Comparison of ENCODE assay signal across 27 cellular contexts in genomic region chr22:40404251-40405177, GRCh38. TPM values are rescaled to one million over a fixed set of nuclear protein-coding genes. Genes with fewer than 3 reads are reported as not detected.
DNase-seq lines count a peak whose midpoint lies in the region; FAIRE-seq and TF ChIP-seq lines count a peak whose summit lies in the region.
"Had no signal": no experiment of that assay in that cellular context is flagged by ENCODE, and none has a peak within 500 bp of the region (broad histone marks: within the 10 kb centered on the region; RNA-seq: fewer than 3 reads in every experiment).

No MANE protein-coding gene starts in this region.

- no peak overlapping the region for H4K5ac ChIP-seq in H1 (ENCODE audit: insufficient read length, low read depth, low read length)

- H3K9me3 Mint-ChIP-seq in activated CD4-positive, alpha-beta T cell treated with anti-CD3 and anti-CD28 coated beads, Interleukin-2, amount 10 ng/mL, durations not matched to agents 7 days and 5 days, result no peaks in the 10 kb centered on the region
- no peaks in the 10 kb centered on the region for H3K9me3 Mint-ChIP-seq in activated CD4-positive, alpha-beta T cell treated with anti-CD3 and anti-CD28 coated beads, Interleukin-2, amount 10 ng/mL, durations not matched to agents 24 days and 14 days
- no peaks in the 10 kb centered on the region for H3K9me3 Mint-ChIP-seq in progenitor cell of endocrine pancreas (ENCODE audit: low read depth)
- H3K9me3 Mint-ChIP-seq: brain; effector memory CD8-positive, alpha-beta T cell; stimulated activated naive CD8-positive, alpha-beta T cell treated with anti-CD3 and anti-CD28 coated beads, Interleukin-15, Interleukin-2, amounts not matched to agents 100 ng/mL and 50 ng/mL, for 24 hours had no signal

- no peak overlapping the region for H2BK15ac ChIP-seq in H1 (ENCODE audit: low read length)

- intact Hi-C loops in activated CD4-positive, alpha-beta T cell treated with anti-CD3 and anti-CD28 coated beads, Interleukin-2, amount 10 ng/mL, durations not matched to agents 24 days and 14 days (cut with micrococcal nuclease), result no loop called here

- H3K23ac ChIP-seq in H1 (ENCODE audit: insufficient read length), result no peak overlapping the region

- CTCF ChIA-PET in activated CD4-positive, alpha-beta T cell treated with anti-CD3 and anti-CD28 coated beads, Interleukin-2, amount 10 ng/mL, durations not matched to agents 7 days and 5 days (lab: Charles Lee), result interaction anchor here (0.6 to 1.3 kb wide), 4 partner anchors 11 to 242 kb away, joined by 3 to 5 read pairs (median 4); no protein-coding TSS in a partner anchor
- CTCF ChIA-PET in H1 (lab: Charles Lee; ENCODE audit: partially characterized antibody), result interaction anchor here (1.0 to 1.5 kb wide), 4 partner anchors 12 to 32 kb away, joined by 3 to 4 read pairs (median 3); no protein-coding TSS in a partner anchor

- no peak overlapping the region for H2BK120ac ChIP-seq in H1 (replicated peaks; ENCODE audit: low read depth, low read length)

- TF ChIP-seq RAD21 in H1 (IDR thresholded peaks at IDR 0.05 in 1 of 2, conservative IDR thresholded peaks at IDR 0.05 in 1 of 2; ENCODE audit: low read depth in 2 of 2, low read length in 2 of 2), result no peak

- peaks cover 42% of the 10 kb centered on the region for H3K4me1 Mint-ChIP-seq in activated CD4-positive, alpha-beta T cell treated with anti-CD3 and anti-CD28 coated beads, Interleukin-2, amount 10 ng/mL, durations not matched to agents 7 days and 5 days
- H3K4me1 Mint-ChIP-seq in activated CD4-positive, alpha-beta T cell treated with anti-CD3 and anti-CD28 coated beads, Interleukin-2, amount 10 ng/mL, durations not matched to agents 24 days and 14 days, result peaks cover 34% of the 10 kb centered on the region
- H3K4me1 Mint-ChIP-seq in progenitor cell of endocrine pancreas (ENCODE audit: low read depth), result no peaks in the 10 kb centered on the region

- H3K9ac ChIP-seq in OCI-LY1 (ENCODE audit: low read length) (no peak overlapping the region), H1 (replicated peaks in 1 of 4; ENCODE audit: extremely low read depth in 1 of 4, low read depth in 3 of 4, low read length in 3 of 4) (no peak overlapping the region)

- peaks cover 10% of the 10 kb centered on the region; the same call in 1 of the 2 replicates for H3F3A ChIP-seq in OCI-LY1 (ENCODE audit: insufficient read depth, low read length)

- H3K4me3 ChIP-seq in OCI-LY1 (ENCODE audit: low read depth, low read length, poor library complexity, severe bottlenecking) (no peak overlapping the region), H1 (ENCODE audit: extremely low read depth in 1 of 4, insufficient read depth in 2 of 4, low read depth in 3 of 4, low read length in 4 of 4) (no peak overlapping the region)
- H3K4me3 ChIP-seq: colonic mucosa, esophagus squamous epithelium, gastroesophageal sphincter, mucosa of descending colon, SJSA1, smooth muscle cell, tibial artery had no signal

- TF ChIP-seq POLR2A in H1 (IDR thresholded peaks at IDR 0.05; ENCODE audit: control extremely low read depth in 1 of 2, low read depth in 2 of 2, low read length in 2 of 2), result no peak

- H3K9me2 ChIP-seq in OCI-LY1 (ENCODE audit: low read depth, low read length), result no peaks in the 10 kb centered on the region

- H4K20me1 ChIP-seq in OCI-LY1 (ENCODE audit: insufficient read depth, low read length) (no peaks in the 10 kb centered on the region), H1 (replicated peaks in 1 of 2; ENCODE audit: control insufficient read depth in 1 of 2, insufficient read depth in 2 of 2, low read length in 2 of 2) (peaks cover 0 to 2% of the 10 kb centered on the region in 2 experiments)

- H3K4me1 ChIP-seq in OCI-LY1 (ENCODE audit: insufficient read depth, low read length, severe bottlenecking), result peaks cover 32% of the 10 kb centered on the region
- no peaks in the 10 kb centered on the region for H3K4me1 ChIP-seq in H1 (replicated peaks in 1 of 4; ENCODE audit: control insufficient read depth in 3 of 4, insufficient read depth in 4 of 4, low read length in 3 of 4)
- H3K4me1 ChIP-seq: Caco-2, colonic mucosa, gastroesophageal sphincter, SJSA1 had no signal

- no peak for TF ChIP-seq EP300 in H1 (IDR thresholded peaks at IDR 0.05; ENCODE audit: borderline replicate concordance in 1 of 2, low read depth in 2 of 2, low read length in 2 of 2)

- no peak overlapping the region for H2AK5ac ChIP-seq in H1 (ENCODE audit: low read depth, low read length)

- 93% methylated on average over 25 of the region's 25 CpGs; no CpG with 5 or more reads in 1 of the 2 experiments for WGBS in H1 (ENCODE audit: extremely low coverage in 1 of 2, insufficient coverage in 1 of 2, insufficient read length in 1 of 2, insufficient replicate concordance in 2 of 2, low coverage in 1 of 2, low lambda C conversion rate in 2 of 2, missing lambda C conversion rate in 1 of 2), 2 experiments

- H2AFZ ChIP-seq in OCI-LY1 (ENCODE audit: low read length), result no peak overlapping the region
- H2AFZ ChIP-seq in H1 (ENCODE audit: low read length), result no peak overlapping the region

- H3K23me2 ChIP-seq in H1 (ENCODE audit: low read depth, low read length), result no peaks in the 10 kb centered on the region

- H3K56ac ChIP-seq in H1 (replicated peaks; ENCODE audit: insufficient read length, low read depth, low read length), result no peak overlapping the region

- H3K79me1 ChIP-seq in H1 (ENCODE audit: low read depth, low read length), result no peaks in the 10 kb centered on the region; the same call in 1 of the 2 replicates

- no peak overlapping the region for H3K4me3 Mint-ChIP-seq in activated CD4-positive, alpha-beta T cell treated with anti-CD3 and anti-CD28 coated beads, Interleukin-2, amount 10 ng/mL, durations not matched to agents 7 days and 5 days
- no peak overlapping the region for H3K4me3 Mint-ChIP-seq in activated CD4-positive, alpha-beta T cell treated with anti-CD3 and anti-CD28 coated beads, Interleukin-2, amount 10 ng/mL, durations not matched to agents 24 days and 14 days
- no peak overlapping the region for H3K4me3 Mint-ChIP-seq in progenitor cell of endocrine pancreas (ENCODE audit: low read depth)
- H3K4me3 Mint-ChIP-seq: brain; stimulated activated naive CD8-positive, alpha-beta T cell treated with anti-CD3 and anti-CD28 coated beads, Interleukin-15, Interleukin-2, amounts not matched to agents 100 ng/mL and 50 ng/mL, for 24 hours had no signal

- no peak overlapping the region for H3K14ac ChIP-seq in H1 (ENCODE audit: insufficient read length)

- H2BK5ac ChIP-seq in H1 (ENCODE audit: low read depth, low read length), result no peak overlapping the region

- no peak overlapping the region for H4K91ac ChIP-seq in H1 (replicated peaks; ENCODE audit: insufficient read length, low read length)

- peaks cover 37% of the 10 kb centered on the region for H3K36me3 Mint-ChIP-seq in activated CD4-positive, alpha-beta T cell treated with anti-CD3 and anti-CD28 coated beads, Interleukin-2, amount 10 ng/mL, durations not matched to agents 7 days and 5 days (ENCODE audit: low read depth)
- H3K36me3 Mint-ChIP-seq in activated CD4-positive, alpha-beta T cell treated with anti-CD3 and anti-CD28 coated beads, Interleukin-2, amount 10 ng/mL, durations not matched to agents 24 days and 14 days (ENCODE audit: low read depth), result peaks cover 45% of the 10 kb centered on the region
- peaks cover 18% of the 10 kb centered on the region for H3K36me3 Mint-ChIP-seq in progenitor cell of endocrine pancreas (ENCODE audit: insufficient read depth)

- no peak overlapping the region for H3K4ac ChIP-seq in H1 (replicated peaks; ENCODE audit: insufficient read length, low read depth, low read length)

- no peak overlapping the region for H2BK20ac ChIP-seq in H1 (ENCODE audit: low read length)

- H3K27me3 Mint-ChIP-seq in activated CD4-positive, alpha-beta T cell treated with anti-CD3 and anti-CD28 coated beads, Interleukin-2, amount 10 ng/mL, durations not matched to agents 7 days and 5 days, result no peaks in the 10 kb centered on the region
- H3K27me3 Mint-ChIP-seq in activated CD4-positive, alpha-beta T cell treated with anti-CD3 and anti-CD28 coated beads, Interleukin-2, amount 10 ng/mL, durations not matched to agents 24 days and 14 days, result no peaks in the 10 kb centered on the region
- H3K27me3 Mint-ChIP-seq in progenitor cell of endocrine pancreas, result no peaks in the 10 kb centered on the region
- H3K27me3 Mint-ChIP-seq: brain; effector memory CD8-positive, alpha-beta T cell; stimulated activated naive CD8-positive, alpha-beta T cell treated with anti-CD3 and anti-CD28 coated beads, Interleukin-15, Interleukin-2, amounts not matched to agents 100 ng/mL and 50 ng/mL, for 24 hours had no signal

- peak overlapping the region; percentile 96 for H3K27ac ChIP-seq in OCI-LY1 (ENCODE audit: low read depth, low read length, poor library complexity, severe bottlenecking)
- H3K27ac ChIP-seq in H1 (ENCODE audit: low read depth, low read length), result no peak overlapping the region
- H3K27ac ChIP-seq: colonic mucosa, esophagus squamous epithelium, gastroesophageal sphincter, HL-60, SJSA1, tibial artery had no signal

- no peaks in the 10 kb centered on the region for H3K9me3 ChIP-seq in OCI-LY1 (ENCODE audit: low read length)
- H3K9me3 ChIP-seq in H1 (ENCODE audit: insufficient read depth in 2 of 2, low read depth in 1 of 2, low read length in 1 of 2), result no peaks in the 10 kb centered on the region
- H3K9me3 ChIP-seq: Caco-2, colonic mucosa, esophagus squamous epithelium, gastroesophageal sphincter, mucosa of descending colon, SJSA1, tibial artery had no signal

- no peak overlapping the region for H3K4me2 ChIP-seq in OCI-LY1 (ENCODE audit: low read length)
- H3K4me2 ChIP-seq in H1 (ENCODE audit: insufficient read depth in 1 of 2, low read depth in 2 of 2, low read length in 2 of 2), result no peak overlapping the region
- H3K4me2 ChIP-seq: smooth muscle cell had no signal

- H2BK12ac ChIP-seq in H1 (ENCODE audit: low read depth, low read length), result no peak overlapping the region

- H3K27ac Mint-ChIP-seq in activated CD4-positive, alpha-beta T cell treated with anti-CD3 and anti-CD28 coated beads, Interleukin-2, amount 10 ng/mL, durations not matched to agents 7 days and 5 days, result peak overlapping the region; percentile 11
- no peak overlapping the region for H3K27ac Mint-ChIP-seq in activated CD4-positive, alpha-beta T cell treated with anti-CD3 and anti-CD28 coated beads, Interleukin-2, amount 10 ng/mL, durations not matched to agents 24 days and 14 days
- peak overlapping the region; percentile 40 for H3K27ac Mint-ChIP-seq in progenitor cell of endocrine pancreas

- POLR2A ChIA-PET in activated CD4-positive, alpha-beta T cell treated with anti-CD3 and anti-CD28 coated beads, Interleukin-2, amount 10 ng/mL, durations not matched to agents 7 days and 5 days (lab: Charles Lee), result no interaction called here
- POLR2A ChIA-PET in H1 (lab: Charles Lee; ENCODE audit: partially characterized antibody), result interaction anchor here (0.6 to 1.3 kb wide), 2 partner anchors 15 to 302 kb away, joined by 3 read pairs; no protein-coding TSS in a partner anchor

- FAIRE-seq in H1 (lab: Jason Lieb, UNC) (no peak), urothelium cell line (lab: Jason Lieb, UNC) (no peak)
- FAIRE-seq: GM12892, HepG2 had no signal

- peaks cover 90% of the 10 kb centered on the region for H3K36me3 ChIP-seq in OCI-LY1 (ENCODE audit: insufficient read depth, low read length)
- H3K36me3 ChIP-seq in H1 (ENCODE audit: control insufficient read depth in 2 of 4, insufficient read depth in 4 of 4, low read length in 3 of 4), result peaks cover 2 to 39% (median 15%) of the 10 kb centered on the region in 4 experiments; a peak in 7 of 8 replicates

- 0 out of 2 replicates have a peak overlapping the region, but pooled peaks have one; percentile 12 for H4K8ac ChIP-seq in H1 (ENCODE audit: extremely low read depth, insufficient read depth, low read length)

- H3K27me3 ChIP-seq in OCI-LY1 (ENCODE audit: insufficient read depth, low read length) (no peaks in the 10 kb centered on the region), H1 (replicated peaks in 1 of 4; ENCODE audit: control insufficient read depth in 3 of 4, extremely low read depth in 1 of 4, insufficient read depth in 3 of 4, low read length in 3 of 4) (no peaks in the 10 kb centered on the region)
- H3K27me3 ChIP-seq: colonic mucosa, esophagus squamous epithelium, gastroesophageal sphincter, SJSA1, tibial artery had no signal

- TF ChIP-seq CTCF in OCI-LY1 (IDR thresholded peaks at IDR 0.05; ENCODE audit: low read length) (no peak), H1 (IDR thresholded peaks at IDR 0.05; ENCODE audit: control extremely low read depth in 1 of 3, insufficient read depth in 1 of 3, low read depth in 1 of 3, low read length in 3 of 3) (no peak), progenitor cell of endocrine pancreas (IDR thresholded peaks at IDR 0.05; ENCODE audit: unreplicated experiment) (no peak)

- no peaks in the 10 kb centered on the region for H3K79me2 ChIP-seq in OCI-LY1 (ENCODE audit: insufficient read depth, low read length)
- H3K79me2 ChIP-seq in H1 (ENCODE audit: control insufficient read depth in 1 of 2, insufficient read depth in 2 of 2, low read length in 2 of 2), result no peaks in the 10 kb centered on the region

- DNase-seq in activated CD4-positive, alpha-beta T cell treated with anti-CD3 and anti-CD28 coated beads, Interleukin-2, amount 10 ng/mL, durations not matched to agents 7 days and 5 days, result no peak
- no peak for DNase-seq in activated CD4-positive, alpha-beta T cell treated with anti-CD3 and anti-CD28 coated beads, Interleukin-2, amount 10 ng/mL, durations not matched to agents 24 days and 14 days
- DNase-seq in H1 (ENCODE audit: low read depth in 1 of 2, low spot score in 2 of 2) (no peak), progenitor cell of endocrine pancreas (ENCODE audit: low spot score, unreplicated experiment) (no peak), urothelium cell line (ENCODE audit: low spot score) (no peak), NCI-H187 treated with DMSO at 0.1 percent for 48 hours (lab: John Stamatoyannopoulos, UW) (no peak), T-helper 2 cell (no peak)
- DNase-seq: AML-193; Caco-2; colonic mucosa; effector memory CD8-positive, alpha-beta T cell; esophagus squamous epithelium; islet precursor cell; NCI-H1092; NCI-H2029; PC-3; tibial artery had no signal

- H3K18ac ChIP-seq in H1 (ENCODE audit: extremely low read depth, low read length), result no peak overlapping the region

RNA-seq across cellular contexts. Expression of gene SGSM3, which starts 34.1 kb away (rescaled TPM):
- total RNA-seq in activated CD4-positive, alpha-beta T cell treated with anti-CD3 and anti-CD28 coated beads, Interleukin-2, amount 10 ng/mL, durations not matched to agents 7 days and 5 days, result 10 to 100 TPM; 79.6 to 92.4 TPM
- total RNA-seq in activated CD4-positive, alpha-beta T cell treated with anti-CD3 and anti-CD28 coated beads, Interleukin-2, amount 10 ng/mL, durations not matched to agents 24 days and 14 days, result 38.0 and 45.5 TPM in 2 replicates
- total RNA-seq in H1 (2021; fragmentation: NEBNext Ultra II Directional; extraction: Animal tissue kit (Norgen Biotek cat#: 25700)), result 51.5 and 53.8 TPM in 2 replicates
- 59.5 and 94.8 TPM in 2 replicates for polyA plus RNA-seq in H1 (2011; rRNA removed)
- polyA plus RNA-seq in H1 (2011; cell fraction: cytosol; rRNA removed), result 80.8 TPM
- 475 TPM for polyA plus RNA-seq in H1 (2011; cell fraction: nucleus; rRNA removed)
- 44.2 to 80.3 TPM (median 66.4 TPM) in 4 replicates for polyA plus RNA-seq in H1 (2012, experiment 1 of 2)
- polyA plus RNA-seq in H1 (2012, experiment 2 of 2), result 45.6 TPM
- 34.8 TPM for polyA plus RNA-seq in H1 (2013, experiment 1 of 2)
- 32.9 TPM for polyA plus RNA-seq in H1 (2013, experiment 2 of 2)
- 30.5 and 31.3 TPM in 2 replicates for polyA minus RNA-seq in H1 (2011; rRNA and poly(A)+ RNA removed)
- 37.9 TPM for polyA minus RNA-seq in H1 (2011; cell fraction: cytosol; rRNA and poly(A)+ RNA removed)
- polyA minus RNA-seq in H1 (2011; cell fraction: nucleus; rRNA and poly(A)+ RNA removed), result 83.9 TPM
- 106 and 117 TPM in 2 replicates for total RNA-seq in progenitor cell of endocrine pancreas

RNA-seq across cellular contexts. Expression of gene ADSL, which starts 58.2 kb away (rescaled TPM):
- 100 to 1,000 TPM; 124 to 130 TPM for total RNA-seq in activated CD4-positive, alpha-beta T cell treated with anti-CD3 and anti-CD28 coated beads, Interleukin-2, amount 10 ng/mL, durations not matched to agents 7 days and 5 days
- 172 and 173 TPM in 2 replicates for total RNA-seq in activated CD4-positive, alpha-beta T cell treated with anti-CD3 and anti-CD28 coated beads, Interleukin-2, amount 10 ng/mL, durations not matched to agents 24 days and 14 days
- total RNA-seq in H1 (2021; fragmentation: NEBNext Ultra II Directional; extraction: Animal tissue kit (Norgen Biotek cat#: 25700)), result 180 and 197 TPM in 2 replicates
- 189 and 218 TPM in 2 replicates for polyA plus RNA-seq in H1 (2011; rRNA removed)
- 259 TPM for polyA plus RNA-seq in H1 (2011; cell fraction: cytosol; rRNA removed)
- 172 TPM for polyA plus RNA-seq in H1 (2011; cell fraction: nucleus; rRNA removed)
- 219 to 252 TPM (median 234 TPM) in 4 replicates for polyA plus RNA-seq in H1 (2012, experiment 1 of 2)
- 141 TPM for polyA plus RNA-seq in H1 (2012, experiment 2 of 2)
- 133 TPM for polyA plus RNA-seq in H1 (2013, experiment 1 of 2)
- polyA plus RNA-seq in H1 (2013, experiment 2 of 2), result 133 TPM
- 279 and 331 TPM in 2 replicates for polyA minus RNA-seq in H1 (2011; rRNA and poly(A)+ RNA removed)
- 77.9 TPM for polyA minus RNA-seq in H1 (2011; cell fraction: cytosol; rRNA and poly(A)+ RNA removed)
- 104 TPM for polyA minus RNA-seq in H1 (2011; cell fraction: nucleus; rRNA and poly(A)+ RNA removed)
- 83.0 and 85.0 TPM in 2 replicates for total RNA-seq in progenitor cell of endocrine pancreas
